ENCODE assay signal across 9 cellular contexts in the genomic region with DNA sequence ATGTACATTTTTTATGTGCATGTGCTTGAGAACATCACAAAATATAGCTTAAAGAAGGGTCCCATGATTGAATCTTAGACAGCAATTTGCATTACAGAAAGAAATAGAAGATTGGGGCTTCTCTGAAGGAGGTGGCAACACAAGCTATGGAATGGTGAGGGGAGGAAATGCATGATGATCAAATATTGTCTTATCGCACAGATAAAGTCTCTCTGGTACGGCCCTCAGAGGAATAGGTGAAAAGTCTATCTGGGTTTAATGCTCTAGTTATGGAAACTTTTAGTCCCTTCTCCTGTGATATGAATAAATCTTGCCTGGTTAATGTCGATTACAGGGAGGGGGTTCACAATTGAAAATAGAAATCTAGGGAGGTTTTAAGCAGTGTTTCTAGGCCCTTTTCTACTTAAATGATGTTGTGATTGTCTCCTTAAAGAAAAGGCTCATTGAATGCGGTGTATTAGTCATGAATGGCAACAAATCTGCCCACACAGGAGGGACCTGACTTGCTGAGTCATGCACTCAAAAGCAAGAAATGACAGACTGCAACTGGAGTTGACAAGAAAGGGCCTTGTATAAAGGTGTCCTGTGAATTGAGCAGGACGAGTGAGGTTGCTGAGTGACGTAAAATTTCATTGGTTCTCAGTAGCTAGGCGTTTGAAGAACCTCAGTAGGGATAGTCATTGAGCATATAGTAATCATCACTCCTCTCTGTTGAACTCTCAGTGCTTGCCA.
DNase-seq lines count a peak whose midpoint lies in the region; ATAC-seq, FAIRE-seq and TF ChIP-seq lines count a peak whose summit lies in the region.
"Had no signal": no experiment of that assay in that cellular context is flagged by ENCODE, and none has a peak within 500 bp of the region (broad histone marks: within the 10 kb centered on the region; RNA-seq: fewer than 3 reads in every experiment).

No MANE protein-coding gene starts in this region.

- no peak overlapping the region for H3K4me2 ChIP-seq in K562 (ENCODE audit: insufficient read depth, low read length)

- in situ Hi-C loops in K562 (cut with MboI): no loop called here

- no peaks in the 10 kb centered on the region for H3K9me1 ChIP-seq in K562 (ENCODE audit: control insufficient read depth, insufficient read depth, low read length)

- DNase-seq in activated CD4-positive, alpha-beta T cell treated with anti-CD3 and anti-CD28 coated beads for 48 hours: peak; percentile 24
- DNase-seq in activated CD4-positive, alpha-beta T cell treated with anti-CD3 and anti-CD28 coated beads, Interleukin-2, amount 50 U/mL, for 1 hour: no peak
- DNase-seq in K562 (ENCODE audit: extremely low read depth in 1 of 4, low spot score in 3 of 4) (peak in 1 of 4 experiments; percentile 2), renal cortical epithelial cell (ENCODE audit: low read depth) (peak; percentile 94), SW 1271 (lab: John Stamatoyannopoulos, UW) (no peak)
- DNase-seq in stimulated activated naive B cell treated with anti-CD40 and anti-IgM and Interleukin-4, amounts not matched to agents 10 μg/mL and 1 μg/mL and 100 μg/mL, for 72 hours: no peak

- H3K9me3 ChIP-seq in K562 (replicated peaks; ENCODE audit: control insufficient read depth, insufficient read depth, low read depth, low read length): no peaks in the 10 kb centered on the region; the same call in 1 of the 2 replicates

- H3K4me3 ChIP-seq in K562: no peak overlapping the region

- H3K9me3 Mint-ChIP-seq in stimulated activated naive B cell treated with anti-CD40 and anti-IgM and Interleukin-4, amounts not matched to agents 10 μg/mL and 1 μg/mL and 100 μg/mL, for 72 hours: peaks cover 3 to 8% of the 10 kb centered on the region in 2 donors

- no peaks in the 10 kb centered on the region for H3K27me3 ChIP-seq in K562 (ENCODE audit: control insufficient read depth in 2 of 2, insufficient read depth in 2 of 2, low read length in 2 of 2)

- 3% methylated on average over 7 of the region's 7 CpGs for WGBS in K562 (ENCODE audit: insufficient coverage, low coverage, missing lambda C conversion rate)

- no peak for TF ChIP-seq EP300 in K562 (IDR thresholded peaks at IDR 0.05; ENCODE audit: low read length)

- H3K9ac ChIP-seq in K562 (ENCODE audit: insufficient read depth in 1 of 2, low read depth in 2 of 2, low read length in 2 of 2): no peak overlapping the region

- H3K4me1 ChIP-seq in K562 (replicated peaks in 1 of 2; ENCODE audit: control insufficient read depth in 2 of 2, insufficient read depth in 2 of 2, low read length in 2 of 2): no peaks in the 10 kb centered on the region

- no peak for TF ChIP-seq POLR2A in K562 (conservative IDR thresholded peaks at IDR 0.05)

- no TSS peak for BruUV-seq in K562 (replicated peaks; lab: Mats Ljungman, UMichigan)

- no peak overlapping the region for H3K27ac Mint-ChIP-seq in stimulated activated naive B cell treated with anti-CD40 and anti-IgM and Interleukin-4, amounts not matched to agents 10 μg/mL and 1 μg/mL and 100 μg/mL, for 72 hours
- H3K27ac Mint-ChIP-seq: memory B cell had no signal

- ATAC-seq in HG03432 (IDR thresholded peaks at IDR 0.05; ENCODE audit: unreplicated experiment) (peak; percentile 96), K562 (no peak), GM21367 (IDR thresholded peaks at IDR 0.05; ENCODE audit: unreplicated experiment) (no peak)
- ATAC-seq in stimulated activated naive B cell treated with anti-CD40 and anti-IgM and Interleukin-4, amounts not matched to agents 10 μg/mL and 1 μg/mL and 100 μg/mL, for 72 hours (replicated peaks): no peak

- TF ChIP-seq RAD21 in K562 (CRISPR knock-in tag; conservative IDR thresholded peaks at IDR 0.05 in 1 of 2, IDR thresholded peaks at IDR 0.05 in 1 of 2): no peak

- H3K27ac ChIP-seq in K562 (ENCODE audit: extremely low read depth, low read depth, low read length): no peak overlapping the region

- H3K36me3 Mint-ChIP-seq in stimulated activated naive B cell treated with anti-CD40 and anti-IgM and Interleukin-4, amounts not matched to agents 10 μg/mL and 1 μg/mL and 100 μg/mL, for 72 hours: no peaks in the 10 kb centered on the region
- H3K36me3 Mint-ChIP-seq: memory B cell had no signal

- no peak overlapping the region for H3K4me3 Mint-ChIP-seq in stimulated activated naive B cell treated with anti-CD40 and anti-IgM and Interleukin-4, amounts not matched to agents 10 μg/mL and 1 μg/mL and 100 μg/mL, for 72 hours
- H3K4me3 Mint-ChIP-seq: memory B cell had no signal

- POLR2A ChIA-PET in K562 (lab: Yijun Ruan, JAX): interaction anchor here (0.5 kb wide), 1 partner anchor 1446 kb away, joined by 5 read pairs; no protein-coding TSS in a partner anchor

- H3K36me3 ChIP-seq in K562 (ENCODE audit: control insufficient read depth, insufficient read depth, low read length): no peaks in the 10 kb centered on the region

- CTCF ChIA-PET in K562 (lab: Yijun Ruan, JAX; ENCODE audit: low intra/inter-chr PET ratio): no interaction called here

- H3K79me2 ChIP-seq in K562 (ENCODE audit: control insufficient read depth, insufficient read depth, low read length): no peaks in the 10 kb centered on the region

- H3K27me3 Mint-ChIP-seq in stimulated activated naive B cell treated with anti-CD40 and anti-IgM and Interleukin-4, amounts not matched to agents 10 μg/mL and 1 μg/mL and 100 μg/mL, for 72 hours: no peaks in the 10 kb centered on the region

- no peak for TF ChIP-seq CTCF in K562 (IDR thresholded peaks at IDR 0.05 in 2 of 3, conservative IDR thresholded peaks at IDR 0.05 in 1 of 3; ENCODE audit: insufficient read depth in 2 of 3, low read depth in 1 of 3, low read length in 3 of 3)

- intact Hi-C loops in K562 (cut with micrococcal nuclease): no loop called here

- H4K20me1 ChIP-seq in K562 (replicated peaks; ENCODE audit: control insufficient read depth, insufficient read depth, low read length): no peaks in the 10 kb centered on the region

- no peak overlapping the region for H2AFZ ChIP-seq in K562 (ENCODE audit: low read depth, low read length)

- H3K4me1 Mint-ChIP-seq in stimulated activated naive B cell treated with anti-CD40 and anti-IgM and Interleukin-4, amounts not matched to agents 10 μg/mL and 1 μg/mL and 100 μg/mL, for 72 hours: no peaks in the 10 kb centered on the region
- H3K4me1 Mint-ChIP-seq: memory B cell had no signal

- no peak for FAIRE-seq in K562 (lab: Jason Lieb, UNC)

TF ChIP-seq in K562, 482 proteins besides CTCF, POLR2A, EP300 and RAD21:
- TF ChIP-seq MAFG (tag; conservative IDR thresholded peaks at IDR 0.05): peak; percentile 40; the same call in 1 of the 2 replicates
- TF ChIP-seq NFE2 (IDR thresholded peaks at IDR 0.05; ENCODE audit: low read depth): peak; percentile 44; the same call in 1 of the 2 replicates
- TF ChIP-seq SRSF9 (IDR thresholded peaks at IDR 0.05; ENCODE audit: borderline replicate concordance, low read depth, low read length): no peak

Comparison
In these comparisons a context has a peak if more than half of its experiments do, and no peak if none do; other contexts are left out.
1. DNase-seq: peak in activated CD4-positive, alpha-beta T cell treated with anti-CD3 and anti-CD28 coated beads for 48 hours (single experiment) and renal cortical epithelial cell (single experiment); none in activated CD4-positive, alpha-beta T cell treated with anti-CD3 and anti-CD28 coated beads, Interleukin-2, amount 50 U/mL, for 1 hour (single experiment), stimulated activated naive B cell treated with anti-CD40 and anti-IgM and Interleukin-4, amounts not matched to agents 10 μg/mL and 1 μg/mL and 100 μg/mL, for 72 hours (single experiment) and SW 1271 (0 of 2).